In the genomic region with DNA sequence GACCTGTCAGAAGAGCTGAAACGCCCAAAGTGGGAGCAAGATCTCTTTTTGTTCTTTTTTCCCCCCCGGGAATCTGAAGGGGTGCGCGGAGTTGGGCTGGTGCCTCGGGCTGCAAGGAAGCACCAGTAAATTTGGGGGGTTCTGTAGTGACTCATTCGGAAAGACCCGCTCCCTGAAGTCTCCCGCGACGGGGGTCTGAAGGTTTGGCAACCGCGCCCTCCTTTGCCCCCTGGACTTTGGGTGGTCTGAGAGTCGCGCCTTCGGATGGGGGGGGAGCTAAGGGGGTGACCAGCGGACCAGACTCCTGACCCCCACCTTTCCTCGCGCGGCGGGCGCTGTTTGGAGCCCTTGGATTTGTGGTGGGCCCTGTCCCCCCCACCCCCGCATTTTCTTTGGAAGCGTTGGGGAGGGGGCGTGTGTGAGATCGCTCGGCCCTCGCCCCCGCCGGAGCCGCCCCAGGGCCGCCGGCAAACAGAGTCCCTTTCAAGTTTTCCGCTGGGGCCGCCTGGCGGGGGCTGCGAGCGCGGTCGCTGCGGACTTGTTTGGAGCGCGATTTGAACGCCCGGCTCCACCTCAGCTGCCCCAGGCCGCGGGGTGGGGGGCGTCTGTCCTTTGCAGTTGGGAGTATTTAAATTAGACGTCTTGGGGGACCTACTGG, we compare ENCODE assay signal across 1 cellular context.
TF ChIP-seq lines count a peak whose summit lies in the region.

No MANE protein-coding gene starts in this region.

TF ChIP-seq in HepG2, 621 proteins besides CTCF, POLR2A, EP300 and RAD21 (continues in another document):
- TF ChIP-seq ZNF646 (CRISPR knock-in tag; IDR thresholded peaks at IDR 0.05) (no peak), TARDBP (CRISPR knock-in tag; IDR thresholded peaks at IDR 0.05) (0 out of 2 replicates have a peak, but pooled peaks have one; percentile 39), KMT2B (CRISPR knock-in tag; IDR thresholded peaks at IDR 0.05) (0 out of 2 replicates have a peak, but pooled peaks have one; percentile 27), ZBTB7B (CRISPR knock-in tag; IDR thresholded peaks at IDR 0.05) (peak; percentile 96), RBFOX2 (IDR thresholded peaks at IDR 0.05; ENCODE audit: low read depth, low read length) (peak; percentile 51; the same call in 1 of the 2 replicates), ZNF441 (CRISPR knock-in tag; IDR thresholded peaks at IDR 0.05; ENCODE audit: borderline replicate concordance) (no peak), SRY (CRISPR knock-in tag; IDR thresholded peaks at IDR 0.05) (0 out of 2 replicates have a peak, but pooled peaks have one; percentile 26), ZNF337 (CRISPR knock-in tag; IDR thresholded peaks at IDR 0.05; ENCODE audit: borderline replicate concordance, low read depth) (no peak), HNRNPK (IDR thresholded peaks at IDR 0.05; ENCODE audit: low read depth, low read length, poor library complexity, severe bottlenecking) (peak; percentile 54), ZBTB7A (CRISPR knock-in tag; IDR thresholded peaks at IDR 0.05) (peak; percentile 78), RAD51 (IDR thresholded peaks at IDR 0.05; ENCODE audit: borderline replicate concordance) (no peak), KDM2A (CRISPR knock-in tag; IDR thresholded peaks at IDR 0.05; ENCODE audit: borderline replicate concordance, low read depth) (peak; percentile 76), CAMTA2 (CRISPR knock-in tag; IDR thresholded peaks at IDR 0.05; ENCODE audit: borderline replicate concordance) (no peak), GATAD2A (CRISPR knock-in tag; IDR thresholded peaks at IDR 0.05) (peak; percentile 34; the same call in 1 of the 2 replicates), TRIM22 (IDR thresholded peaks at IDR 0.05) (no peak), NR2F2 (IDR thresholded peaks at IDR 0.05; ENCODE audit: borderline replicate concordance, low read depth) (0 out of 2 replicates have a peak, but pooled peaks have one; percentile 38), ZNF737 (CRISPR knock-in tag; IDR thresholded peaks at IDR 0.05; ENCODE audit: borderline replicate concordance) (no peak), SAFB2 (CRISPR knock-in tag; IDR thresholded peaks at IDR 0.05; ENCODE audit: borderline replicate concordance, low read depth) (0 out of 2 replicates have a peak, but pooled peaks have one; percentile 28), RXRB (CRISPR knock-in tag; IDR thresholded peaks at IDR 0.05; ENCODE audit: borderline replicate concordance) (0 out of 2 replicates have a peak, but pooled peaks have one; percentile 10), PITX1 (CRISPR knock-in tag; IDR thresholded peaks at IDR 0.05) (peak; percentile 20; the same call in 1 of the 2 replicates), HNRNPL (IDR thresholded peaks at IDR 0.05; ENCODE audit: low read depth, low read length) (0 out of 2 replicates have a peak, but pooled peaks have one; percentile 13), HNRNPUL1 (IDR thresholded peaks at IDR 0.05; ENCODE audit: low read depth, low read length) (no peak), LCORL (IDR thresholded peaks at IDR 0.05) (no peak), LCORL (CRISPR knock-in tag; IDR thresholded peaks at IDR 0.05) (peak; percentile 26; the same call in 1 of the 2 replicates), XBP1 (CRISPR knock-in tag; IDR thresholded peaks at IDR 0.05) (no peak), AGO2 (optimal IDR thresholded peaks at IDR 0.05; ENCODE audit: low read depth, low read length) (peak; percentile 51), KLF16 (CRISPR knock-in tag; IDR thresholded peaks at IDR 0.05) (0 out of 4 replicates have a peak, but pooled peaks of 1 of the 2 experiments have one; percentile 52), HINFP (CRISPR knock-in tag; IDR thresholded peaks at IDR 0.05; ENCODE audit: low read depth) (0 out of 2 replicates have a peak, but pooled peaks have one; percentile 39), ZSCAN9 (CRISPR knock-in tag; IDR thresholded peaks at IDR 0.05; ENCODE audit: borderline replicate concordance) (0 out of 2 replicates have a peak, but pooled peaks have one; percentile 26), GLMP (CRISPR knock-in tag; IDR thresholded peaks at IDR 0.05; ENCODE audit: borderline replicate concordance) (no peak)
- TF ChIP-seq, protein P1, sequence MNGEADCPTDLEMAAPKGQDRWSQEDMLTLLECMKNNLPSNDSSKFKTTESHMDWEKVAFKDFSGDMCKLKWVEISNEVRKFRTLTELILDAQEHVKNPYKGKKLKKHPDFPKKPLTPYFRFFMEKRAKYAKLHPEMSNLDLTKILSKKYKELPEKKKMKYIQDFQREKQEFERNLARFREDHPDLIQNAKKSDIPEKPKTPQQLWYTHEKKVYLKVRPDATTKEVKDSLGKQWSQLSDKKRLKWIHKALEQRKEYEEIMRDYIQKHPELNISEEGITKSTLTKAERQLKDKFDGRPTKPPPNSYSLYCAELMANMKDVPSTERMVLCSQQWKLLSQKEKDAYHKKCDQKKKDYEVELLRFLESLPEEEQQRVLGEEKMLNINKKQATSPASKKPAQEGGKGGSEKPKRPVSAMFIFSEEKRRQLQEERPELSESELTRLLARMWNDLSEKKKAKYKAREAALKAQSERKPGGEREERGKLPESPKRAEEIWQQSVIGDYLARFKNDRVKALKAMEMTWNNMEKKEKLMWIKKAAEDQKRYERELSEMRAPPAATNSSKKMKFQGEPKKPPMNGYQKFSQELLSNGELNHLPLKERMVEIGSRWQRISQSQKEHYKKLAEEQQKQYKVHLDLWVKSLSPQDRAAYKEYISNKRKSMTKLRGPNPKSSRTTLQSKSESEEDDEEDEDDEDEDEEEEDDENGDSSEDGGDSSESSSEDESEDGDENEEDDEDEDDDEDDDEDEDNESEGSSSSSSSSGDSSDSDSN (CRISPR knock-in tag; IDR thresholded peaks at IDR 0.05): peak; percentile 35; the same call in 1 of the 2 replicates
- TF ChIP-seq, protein P2, sequence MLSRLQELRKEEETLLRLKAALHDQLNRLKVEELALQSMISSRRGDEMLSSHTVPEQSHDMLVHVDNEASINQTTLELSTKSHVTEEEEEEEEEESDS (CRISPR knock-in tag; IDR thresholded peaks at IDR 0.05; ENCODE audit: borderline replicate concordance): no peak
- TF ChIP-seq, protein P3, sequence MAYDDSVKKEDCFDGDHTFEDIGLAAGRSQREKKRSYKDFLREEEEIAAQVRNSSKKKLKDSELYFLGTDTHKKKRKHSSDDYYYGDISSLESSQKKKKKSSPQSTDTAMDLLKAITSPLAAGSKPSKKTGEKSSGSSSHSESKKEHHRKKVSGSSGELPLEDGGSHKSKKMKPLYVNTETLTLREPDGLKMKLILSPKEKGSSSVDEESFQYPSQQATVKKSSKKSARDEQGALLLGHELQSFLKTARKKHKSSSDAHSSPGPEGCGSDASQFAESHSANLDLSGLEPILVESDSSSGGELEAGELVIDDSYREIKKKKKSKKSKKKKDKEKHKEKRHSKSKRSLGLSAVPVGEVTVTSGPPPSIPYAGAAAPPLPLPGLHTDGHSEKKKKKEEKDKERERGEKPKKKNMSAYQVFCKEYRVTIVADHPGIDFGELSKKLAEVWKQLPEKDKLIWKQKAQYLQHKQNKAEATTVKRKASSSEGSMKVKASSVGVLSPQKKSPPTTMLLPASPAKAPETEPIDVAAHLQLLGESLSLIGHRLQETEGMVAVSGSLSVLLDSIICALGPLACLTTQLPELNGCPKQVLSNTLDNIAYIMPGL (CRISPR knock-in tag; IDR thresholded peaks at IDR 0.05; ENCODE audit: borderline replicate concordance in 1 of 2, low read depth in 1 of 2): peak in 1 of 2 experiments; percentile 47; a peak in 1 of 4 replicates
- TF ChIP-seq, protein P4, sequence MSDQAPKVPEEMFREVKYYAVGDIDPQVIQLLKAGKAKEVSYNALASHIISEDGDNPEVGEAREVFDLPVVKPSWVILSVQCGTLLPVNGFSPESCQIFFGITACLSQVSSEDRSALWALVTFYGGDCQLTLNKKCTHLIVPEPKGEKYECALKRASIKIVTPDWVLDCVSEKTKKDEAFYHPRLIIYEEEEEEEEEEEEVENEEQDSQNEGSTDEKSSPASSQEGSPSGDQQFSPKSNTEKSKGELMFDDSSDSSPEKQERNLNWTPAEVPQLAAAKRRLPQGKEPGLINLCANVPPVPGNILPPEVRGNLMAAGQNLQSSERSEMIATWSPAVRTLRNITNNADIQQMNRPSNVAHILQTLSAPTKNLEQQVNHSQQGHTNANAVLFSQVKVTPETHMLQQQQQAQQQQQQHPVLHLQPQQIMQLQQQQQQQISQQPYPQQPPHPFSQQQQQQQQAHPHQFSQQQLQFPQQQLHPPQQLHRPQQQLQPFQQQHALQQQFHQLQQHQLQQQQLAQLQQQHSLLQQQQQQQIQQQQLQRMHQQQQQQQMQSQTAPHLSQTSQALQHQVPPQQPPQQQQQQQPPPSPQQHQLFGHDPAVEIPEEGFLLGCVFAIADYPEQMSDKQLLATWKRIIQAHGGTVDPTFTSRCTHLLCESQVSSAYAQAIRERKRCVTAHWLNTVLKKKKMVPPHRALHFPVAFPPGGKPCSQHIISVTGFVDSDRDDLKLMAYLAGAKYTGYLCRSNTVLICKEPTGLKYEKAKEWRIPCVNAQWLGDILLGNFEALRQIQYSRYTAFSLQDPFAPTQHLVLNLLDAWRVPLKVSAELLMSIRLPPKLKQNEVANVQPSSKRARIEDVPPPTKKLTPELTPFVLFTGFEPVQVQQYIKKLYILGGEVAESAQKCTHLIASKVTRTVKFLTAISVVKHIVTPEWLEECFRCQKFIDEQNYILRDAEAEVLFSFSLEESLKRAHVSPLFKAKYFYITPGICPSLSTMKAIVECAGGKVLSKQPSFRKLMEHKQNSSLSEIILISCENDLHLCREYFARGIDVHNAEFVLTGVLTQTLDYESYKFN (CRISPR knock-in tag; conservative IDR thresholded peaks at IDR 0.05): peak; percentile 49; the same call in 1 of the 2 replicates
